ENCODE assay signal across 1 cellular context in genomic region chr19:42554046-42554575, GRCh38.
TF ChIP-seq lines count a peak whose summit lies in the region.

No MANE protein-coding gene starts in this region.

TF ChIP-seq in H1, 55 proteins besides CTCF, POLR2A, EP300 and RAD21:
- no peak for TF ChIP-seq SP4 (IDR thresholded peaks at IDR 0.05; ENCODE audit: low read length)
- no peak for TF ChIP-seq USF2 (IDR thresholded peaks at IDR 0.05; ENCODE audit: low read length)
- TF ChIP-seq BCL11A (IDR thresholded peaks at IDR 0.05; ENCODE audit: low read depth in 2 of 2, low read length in 2 of 2): no peak
- TF ChIP-seq RXRA (IDR thresholded peaks at IDR 0.05; ENCODE audit: insufficient read depth, low read depth, low read length): no peak
- TF ChIP-seq KDM5A (IDR thresholded peaks at IDR 0.05; ENCODE audit: low read length): no peak
